ENCODE assay signal across 8 cellular contexts in genomic region chr13:52158629-52159158, GRCh38. TPM values are rescaled to one million over a fixed set of nuclear protein-coding genes. Genes with fewer than 3 reads are reported as not detected.
DNase-seq lines count a peak whose midpoint lies in the region; ATAC-seq and TF ChIP-seq lines count a peak whose summit lies in the region.

No MANE protein-coding gene starts in this region.

- peak overlapping the region; percentile 82 to 89 for H3K4me3 ChIP-seq in muscle layer of duodenum (ENCODE audit: low read depth in 1 of 2, low read length in 2 of 2)

- peaks cover 6 to 10% of the 10 kb centered on the region in 2 donors for H3K4me1 ChIP-seq in muscle layer of duodenum (ENCODE audit: control insufficient read depth in 1 of 2, insufficient read depth in 2 of 2, low read length in 2 of 2)

- no peaks in the 10 kb centered on the region for H3K27me3 ChIP-seq in muscle layer of duodenum (ENCODE audit: low read depth, low read length)

- DNase-seq in NCI-H2171 treated with DMSO at 0.1 percent for 48 hours (lab: John Stamatoyannopoulos, UW) (peak; percentile 9), NCI-H2171 (lab: John Stamatoyannopoulos, UW) (no peak), mucosa of gallbladder (ENCODE audit: low spot score) (no peak)

- ATAC-seq in HG02840 (IDR thresholded peaks at IDR 0.05; ENCODE audit: low FRiP score, unreplicated experiment), result peak; percentile 30
- ATAC-seq in SK-N-SH treated with all-trans-retinoic acid at 6 μM for 48 hours, result peak; percentile 65
- peak; percentile 19 for ATAC-seq in esophagus mucosa
- ATAC-seq in HG03342 (IDR thresholded peaks at IDR 0.05; ENCODE audit: unreplicated experiment), result no peak

- H3K36me3 ChIP-seq in muscle layer of duodenum (ENCODE audit: control insufficient read depth in 1 of 2, insufficient read depth in 2 of 2, low read length in 2 of 2), result no peaks in the 10 kb centered on the region

- peak overlapping the region; percentile 79 for H3K27ac ChIP-seq in muscle layer of duodenum (ENCODE audit: low read length)

- H3K9me3 ChIP-seq in muscle layer of duodenum (ENCODE audit: control insufficient read depth in 1 of 2, low read length in 2 of 2), result no peaks in the 10 kb centered on the region

TF ChIP-seq in SK-N-SH treated with all-trans-retinoic acid at 6 μM for 48 hours, 23 proteins besides CTCF, POLR2A, EP300 and RAD21:
- TF ChIP-seq, protein P1, sequence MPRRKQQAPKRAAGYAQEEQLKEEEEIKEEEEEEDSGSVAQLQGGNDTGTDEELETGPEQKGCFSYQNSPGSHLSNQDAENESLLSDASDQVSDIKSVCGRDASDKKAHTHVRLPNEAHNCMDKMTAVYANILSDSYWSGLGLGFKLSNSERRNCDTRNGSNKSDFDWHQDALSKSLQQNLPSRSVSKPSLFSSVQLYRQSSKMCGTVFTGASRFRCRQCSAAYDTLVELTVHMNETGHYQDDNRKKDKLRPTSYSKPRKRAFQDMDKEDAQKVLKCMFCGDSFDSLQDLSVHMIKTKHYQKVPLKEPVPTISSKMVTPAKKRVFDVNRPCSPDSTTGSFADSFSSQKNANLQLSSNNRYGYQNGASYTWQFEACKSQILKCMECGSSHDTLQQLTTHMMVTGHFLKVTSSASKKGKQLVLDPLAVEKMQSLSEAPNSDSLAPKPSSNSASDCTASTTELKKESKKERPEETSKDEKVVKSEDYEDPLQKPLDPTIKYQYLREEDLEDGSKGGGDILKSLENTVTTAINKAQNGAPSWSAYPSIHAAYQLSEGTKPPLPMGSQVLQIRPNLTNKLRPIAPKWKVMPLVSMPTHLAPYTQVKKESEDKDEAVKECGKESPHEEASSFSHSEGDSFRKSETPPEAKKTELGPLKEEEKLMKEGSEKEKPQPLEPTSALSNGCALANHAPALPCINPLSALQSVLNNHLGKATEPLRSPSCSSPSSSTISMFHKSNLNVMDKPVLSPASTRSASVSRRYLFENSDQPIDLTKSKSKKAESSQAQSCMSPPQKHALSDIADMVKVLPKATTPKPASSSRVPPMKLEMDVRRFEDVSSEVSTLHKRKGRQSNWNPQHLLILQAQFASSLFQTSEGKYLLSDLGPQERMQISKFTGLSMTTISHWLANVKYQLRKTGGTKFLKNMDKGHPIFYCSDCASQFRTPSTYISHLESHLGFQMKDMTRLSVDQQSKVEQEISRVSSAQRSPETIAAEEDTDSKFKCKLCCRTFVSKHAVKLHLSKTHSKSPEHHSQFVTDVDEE (CRISPR knock-in tag; IDR thresholded peaks at IDR 0.05), result no peak
- no peak for TF ChIP-seq ZNF8 (CRISPR knock-in tag; IDR thresholded peaks at IDR 0.05)
- no peak for TF ChIP-seq PPARA (CRISPR knock-in tag; IDR thresholded peaks at IDR 0.05; ENCODE audit: borderline replicate concordance)
- TF ChIP-seq GLIS3 (CRISPR knock-in tag; IDR thresholded peaks at IDR 0.05), result no peak
- TF ChIP-seq POU6F1 (CRISPR knock-in tag; IDR thresholded peaks at IDR 0.05; ENCODE audit: borderline replicate concordance, low read depth), result no peak
- TF ChIP-seq OSR1 (CRISPR knock-in tag; IDR thresholded peaks at IDR 0.05), result peak; percentile 89; the same call in 1 of the 2 replicates
- TF ChIP-seq ARNTL (CRISPR knock-in tag; IDR thresholded peaks at IDR 0.05; ENCODE audit: borderline replicate concordance, low read depth), result no peak
- TF ChIP-seq BACH2 (CRISPR knock-in tag; IDR thresholded peaks at IDR 0.05; ENCODE audit: borderline replicate concordance), result no peak
- TF ChIP-seq ZNF565 (CRISPR knock-in tag; conservative IDR thresholded peaks at IDR 0.05; ENCODE audit: low read depth), result no peak
- TF ChIP-seq TOX (CRISPR knock-in tag; IDR thresholded peaks at IDR 0.05; ENCODE audit: borderline replicate concordance), result no peak
- TF ChIP-seq ZC3H10 (CRISPR knock-in tag; IDR thresholded peaks at IDR 0.05), result peak; percentile 37; the same call in 1 of the 2 replicates
- no peak for TF ChIP-seq ZNF70 (CRISPR knock-in tag; IDR thresholded peaks at IDR 0.05)
- TF ChIP-seq ZFP3 (CRISPR knock-in tag; IDR thresholded peaks at IDR 0.05), result 0 out of 2 replicates have a peak, but pooled peaks have one; percentile 70
- peak; percentile 87 for TF ChIP-seq SNAI2 (CRISPR knock-in tag; IDR thresholded peaks at IDR 0.05)
- peak; percentile 56; the same call in 1 of the 2 replicates for TF ChIP-seq ISL1 (CRISPR knock-in tag; IDR thresholded peaks at IDR 0.05)
- TF ChIP-seq CSRNP3 (CRISPR knock-in tag; IDR thresholded peaks at IDR 0.05), result 0 out of 2 replicates have a peak, but pooled peaks have one; percentile 57
- TF ChIP-seq RARB (CRISPR knock-in tag; IDR thresholded peaks at IDR 0.05), result no peak
- TF ChIP-seq PATZ1 (CRISPR knock-in tag; IDR thresholded peaks at IDR 0.05; ENCODE audit: borderline replicate concordance), result no peak
- no peak for TF ChIP-seq ZFP30 (CRISPR knock-in tag; IDR thresholded peaks at IDR 0.05)
- TF ChIP-seq CSDC2 (CRISPR knock-in tag; IDR thresholded peaks at IDR 0.05), result peak; percentile 98
- no peak for TF ChIP-seq TCF4 (CRISPR knock-in tag; IDR thresholded peaks at IDR 0.05; ENCODE audit: borderline replicate concordance)
- TF ChIP-seq, protein P2, sequence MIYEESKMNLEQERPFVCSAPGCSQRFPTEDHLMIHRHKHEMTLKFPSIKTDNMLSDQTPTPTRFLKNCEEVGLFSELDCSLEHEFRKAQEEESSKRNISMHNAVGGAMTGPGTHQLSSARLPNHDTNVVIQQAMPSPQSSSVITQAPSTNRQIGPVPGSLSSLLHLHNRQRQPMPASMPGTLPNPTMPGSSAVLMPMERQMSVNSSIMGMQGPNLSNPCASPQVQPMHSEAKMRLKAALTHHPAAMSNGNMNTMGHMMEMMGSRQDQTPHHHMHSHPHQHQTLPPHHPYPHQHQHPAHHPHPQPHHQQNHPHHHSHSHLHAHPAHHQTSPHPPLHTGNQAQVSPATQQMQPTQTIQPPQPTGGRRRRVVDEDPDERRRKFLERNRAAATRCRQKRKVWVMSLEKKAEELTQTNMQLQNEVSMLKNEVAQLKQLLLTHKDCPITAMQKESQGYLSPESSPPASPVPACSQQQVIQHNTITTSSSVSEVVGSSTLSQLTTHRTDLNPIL (CRISPR knock-in tag; IDR thresholded peaks at IDR 0.05; ENCODE audit: low read depth), result no peak
- no peak for TF ChIP-seq ESRRG (CRISPR knock-in tag; IDR thresholded peaks at IDR 0.05)
TF ChIP-seq in SK-N-SH treated with all-trans-retinoic acid at 6 μM for 48 hours: peak in this region for 7.

RNA-seq across cellular contexts. Expression of gene NEK3, which starts 0.7 kb away (rescaled TPM):
- total RNA-seq in esophagus mucosa, result 4.3 TPM
- total RNA-seq in mucosa of gallbladder, result 8.4 TPM

RNA-seq across cellular contexts. Expression of gene NEK5, which starts 29.8 kb away (rescaled TPM):
- total RNA-seq in esophagus mucosa, result 0.16 TPM
- total RNA-seq in mucosa of gallbladder, result 0.29 TPM
